Comparison of ENCODE assay signal across 2 cellular contexts in genomic region chr2:235135990-235136561, GRCh38.
TF ChIP-seq lines count a peak whose summit lies in the region.

No MANE protein-coding gene starts in this region.

TF ChIP-seq in SK-N-SH, 30 proteins besides CTCF, POLR2A, EP300 and RAD21 (continued from another document):
- TF ChIP-seq ZBTB33 (IDR thresholded peaks at IDR 0.05; ENCODE audit: borderline replicate concordance, low read depth) (no peak), NRF1 (IDR thresholded peaks at IDR 0.05; ENCODE audit: low read depth, low read length) (0 out of 2 replicates have a peak, but pooled peaks have one; percentile 14), JUND (IDR thresholded peaks at IDR 0.05) (no peak), FOXJ3 (CRISPR knock-in tag; IDR thresholded peaks at IDR 0.05) (no peak), YY1 (IDR thresholded peaks at IDR 0.05; ENCODE audit: low read depth) (no peak), RCOR1 (IDR thresholded peaks at IDR 0.05; ENCODE audit: low read length) (no peak), GABPA (IDR thresholded peaks at IDR 0.05; ENCODE audit: low read depth) (no peak), USF2 (IDR thresholded peaks at IDR 0.05; ENCODE audit: borderline replicate concordance, low read depth, low read length) (no peak), NFIC (IDR thresholded peaks at IDR 0.05; ENCODE audit: borderline replicate concordance) (no peak), SMC3 (IDR thresholded peaks at IDR 0.05; ENCODE audit: low read depth, low read length) (peak; percentile 93), IRF3 (IDR thresholded peaks at IDR 0.05; ENCODE audit: low read depth, low read length) (no peak), TEAD4 (IDR thresholded peaks at IDR 0.05; ENCODE audit: borderline replicate concordance, insufficient read depth) (no peak), FOXM1 (IDR thresholded peaks at IDR 0.05; ENCODE audit: low read depth) (no peak), SIN3A (IDR thresholded peaks at IDR 0.05; ENCODE audit: borderline replicate concordance, low read depth, low read length) (no peak), CHD2 (IDR thresholded peaks at IDR 0.05; ENCODE audit: low read length, partially characterized antibody) (no peak), MEF2A (IDR thresholded peaks at IDR 0.05; ENCODE audit: borderline replicate concordance, low read depth) (no peak), GATA2 (CRISPR knock-in tag; IDR thresholded peaks at IDR 0.05) (no peak), ELF1 (IDR thresholded peaks at IDR 0.05) (no peak), TCF12 (IDR thresholded peaks at IDR 0.05) (no peak), TAF1 (IDR thresholded peaks at IDR 0.05; ENCODE audit: borderline replicate concordance, low read depth, low read length) (no peak), EZH2phosphoT487 (IDR thresholded peaks at IDR 0.05; ENCODE audit: borderline replicate concordance, low read depth) (no peak), POLR2AphosphoS5 (IDR thresholded peaks at IDR 0.05; ENCODE audit: low read depth, low read length) (no peak), FOSL2 (IDR thresholded peaks at IDR 0.05; ENCODE audit: borderline replicate concordance, low read depth) (no peak)
- TF ChIP-seq, protein P1, sequence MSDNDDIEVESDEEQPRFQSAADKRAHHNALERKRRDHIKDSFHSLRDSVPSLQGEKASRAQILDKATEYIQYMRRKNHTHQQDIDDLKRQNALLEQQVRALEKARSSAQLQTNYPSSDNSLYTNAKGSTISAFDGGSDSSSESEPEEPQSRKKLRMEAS (IDR thresholded peaks at IDR 0.05; ENCODE audit: low read depth), result peak; percentile 66
- TF ChIP-seq, protein P2, sequence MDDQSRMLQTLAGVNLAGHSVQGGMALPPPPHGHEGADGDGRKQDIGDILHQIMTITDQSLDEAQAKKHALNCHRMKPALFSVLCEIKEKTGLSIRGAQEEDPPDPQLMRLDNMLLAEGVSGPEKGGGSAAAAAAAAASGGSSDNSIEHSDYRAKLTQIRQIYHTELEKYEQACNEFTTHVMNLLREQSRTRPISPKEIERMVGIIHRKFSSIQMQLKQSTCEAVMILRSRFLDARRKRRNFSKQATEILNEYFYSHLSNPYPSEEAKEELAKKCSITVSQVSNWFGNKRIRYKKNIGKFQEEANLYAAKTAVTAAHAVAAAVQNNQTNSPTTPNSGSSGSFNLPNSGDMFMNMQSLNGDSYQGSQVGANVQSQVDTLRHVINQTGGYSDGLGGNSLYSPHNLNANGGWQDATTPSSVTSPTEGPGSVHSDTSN (IDR thresholded peaks at IDR 0.05), result no peak

TF ChIP-seq in K562, 482 proteins besides CTCF, POLR2A, EP300 and RAD21 (continued from another document):
- TF ChIP-seq, protein P3, sequence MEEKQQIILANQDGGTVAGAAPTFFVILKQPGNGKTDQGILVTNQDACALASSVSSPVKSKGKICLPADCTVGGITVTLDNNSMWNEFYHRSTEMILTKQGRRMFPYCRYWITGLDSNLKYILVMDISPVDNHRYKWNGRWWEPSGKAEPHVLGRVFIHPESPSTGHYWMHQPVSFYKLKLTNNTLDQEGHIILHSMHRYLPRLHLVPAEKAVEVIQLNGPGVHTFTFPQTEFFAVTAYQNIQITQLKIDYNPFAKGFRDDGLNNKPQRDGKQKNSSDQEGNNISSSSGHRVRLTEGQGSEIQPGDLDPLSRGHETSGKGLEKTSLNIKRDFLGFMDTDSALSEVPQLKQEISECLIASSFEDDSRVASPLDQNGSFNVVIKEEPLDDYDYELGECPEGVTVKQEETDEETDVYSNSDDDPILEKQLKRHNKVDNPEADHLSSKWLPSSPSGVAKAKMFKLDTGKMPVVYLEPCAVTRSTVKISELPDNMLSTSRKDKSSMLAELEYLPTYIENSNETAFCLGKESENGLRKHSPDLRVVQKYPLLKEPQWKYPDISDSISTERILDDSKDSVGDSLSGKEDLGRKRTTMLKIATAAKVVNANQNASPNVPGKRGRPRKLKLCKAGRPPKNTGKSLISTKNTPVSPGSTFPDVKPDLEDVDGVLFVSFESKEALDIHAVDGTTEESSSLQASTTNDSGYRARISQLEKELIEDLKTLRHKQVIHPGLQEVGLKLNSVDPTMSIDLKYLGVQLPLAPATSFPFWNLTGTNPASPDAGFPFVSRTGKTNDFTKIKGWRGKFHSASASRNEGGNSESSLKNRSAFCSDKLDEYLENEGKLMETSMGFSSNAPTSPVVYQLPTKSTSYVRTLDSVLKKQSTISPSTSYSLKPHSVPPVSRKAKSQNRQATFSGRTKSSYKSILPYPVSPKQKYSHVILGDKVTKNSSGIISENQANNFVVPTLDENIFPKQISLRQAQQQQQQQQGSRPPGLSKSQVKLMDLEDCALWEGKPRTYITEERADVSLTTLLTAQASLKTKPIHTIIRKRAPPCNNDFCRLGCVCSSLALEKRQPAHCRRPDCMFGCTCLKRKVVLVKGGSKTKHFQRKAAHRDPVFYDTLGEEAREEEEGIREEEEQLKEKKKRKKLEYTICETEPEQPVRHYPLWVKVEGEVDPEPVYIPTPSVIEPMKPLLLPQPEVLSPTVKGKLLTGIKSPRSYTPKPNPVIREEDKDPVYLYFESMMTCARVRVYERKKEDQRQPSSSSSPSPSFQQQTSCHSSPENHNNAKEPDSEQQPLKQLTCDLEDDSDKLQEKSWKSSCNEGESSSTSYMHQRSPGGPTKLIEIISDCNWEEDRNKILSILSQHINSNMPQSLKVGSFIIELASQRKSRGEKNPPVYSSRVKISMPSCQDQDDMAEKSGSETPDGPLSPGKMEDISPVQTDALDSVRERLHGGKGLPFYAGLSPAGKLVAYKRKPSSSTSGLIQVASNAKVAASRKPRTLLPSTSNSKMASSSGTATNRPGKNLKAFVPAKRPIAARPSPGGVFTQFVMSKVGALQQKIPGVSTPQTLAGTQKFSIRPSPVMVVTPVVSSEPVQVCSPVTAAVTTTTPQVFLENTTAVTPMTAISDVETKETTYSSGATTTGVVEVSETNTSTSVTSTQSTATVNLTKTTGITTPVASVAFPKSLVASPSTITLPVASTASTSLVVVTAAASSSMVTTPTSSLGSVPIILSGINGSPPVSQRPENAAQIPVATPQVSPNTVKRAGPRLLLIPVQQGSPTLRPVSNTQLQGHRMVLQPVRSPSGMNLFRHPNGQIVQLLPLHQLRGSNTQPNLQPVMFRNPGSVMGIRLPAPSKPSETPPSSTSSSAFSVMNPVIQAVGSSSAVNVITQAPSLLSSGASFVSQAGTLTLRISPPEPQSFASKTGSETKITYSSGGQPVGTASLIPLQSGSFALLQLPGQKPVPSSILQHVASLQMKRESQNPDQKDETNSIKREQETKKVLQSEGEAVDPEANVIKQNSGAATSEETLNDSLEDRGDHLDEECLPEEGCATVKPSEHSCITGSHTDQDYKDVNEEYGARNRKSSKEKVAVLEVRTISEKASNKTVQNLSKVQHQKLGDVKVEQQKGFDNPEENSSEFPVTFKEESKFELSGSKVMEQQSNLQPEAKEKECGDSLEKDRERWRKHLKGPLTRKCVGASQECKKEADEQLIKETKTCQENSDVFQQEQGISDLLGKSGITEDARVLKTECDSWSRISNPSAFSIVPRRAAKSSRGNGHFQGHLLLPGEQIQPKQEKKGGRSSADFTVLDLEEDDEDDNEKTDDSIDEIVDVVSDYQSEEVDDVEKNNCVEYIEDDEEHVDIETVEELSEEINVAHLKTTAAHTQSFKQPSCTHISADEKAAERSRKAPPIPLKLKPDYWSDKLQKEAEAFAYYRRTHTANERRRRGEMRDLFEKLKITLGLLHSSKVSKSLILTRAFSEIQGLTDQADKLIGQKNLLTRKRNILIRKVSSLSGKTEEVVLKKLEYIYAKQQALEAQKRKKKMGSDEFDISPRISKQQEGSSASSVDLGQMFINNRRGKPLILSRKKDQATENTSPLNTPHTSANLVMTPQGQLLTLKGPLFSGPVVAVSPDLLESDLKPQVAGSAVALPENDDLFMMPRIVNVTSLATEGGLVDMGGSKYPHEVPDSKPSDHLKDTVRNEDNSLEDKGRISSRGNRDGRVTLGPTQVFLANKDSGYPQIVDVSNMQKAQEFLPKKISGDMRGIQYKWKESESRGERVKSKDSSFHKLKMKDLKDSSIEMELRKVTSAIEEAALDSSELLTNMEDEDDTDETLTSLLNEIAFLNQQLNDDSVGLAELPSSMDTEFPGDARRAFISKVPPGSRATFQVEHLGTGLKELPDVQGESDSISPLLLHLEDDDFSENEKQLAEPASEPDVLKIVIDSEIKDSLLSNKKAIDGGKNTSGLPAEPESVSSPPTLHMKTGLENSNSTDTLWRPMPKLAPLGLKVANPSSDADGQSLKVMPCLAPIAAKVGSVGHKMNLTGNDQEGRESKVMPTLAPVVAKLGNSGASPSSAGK (IDR thresholded peaks at IDR 0.05), result 0 out of 2 replicates have a peak, but pooled peaks have one; percentile 13
